In genomic region chr19:35135389-35135909, GRCh38 we compare ENCODE assay signal across 9 cellular contexts. TPM values are rescaled to one million over a fixed set of nuclear protein-coding genes. Genes with fewer than 3 reads are reported as not detected.
A peak's percentile ranks its signal among the peaks of the same experiment; 100 is the strongest.
DNase-seq lines count a peak whose midpoint lies in the region; ATAC-seq, FAIRE-seq and TF ChIP-seq lines count a peak whose summit lies in the region.
"Had no signal": no experiment of that assay in that cellular context is flagged by ENCODE, and none has a peak within 500 bp of the region (broad histone marks: within the 10 kb centered on the region; RNA-seq: fewer than 3 reads in every experiment).

No MANE protein-coding gene starts in this region.

- no peak overlapping the region for H3K27ac ChIP-seq in neutrophil
- peak overlapping the region in 3 of 4 donors; percentile 39 to 87 (median 77) for H3K27ac ChIP-seq in upper lobe of left lung

- DNase-seq in COR-L47 (lab: John Stamatoyannopoulos, UW) (peak; percentile 48), HT-29 (ENCODE audit: low spot score) (peak; percentile 86), RKO (ENCODE audit: low spot score) (peak; percentile 60), frontal cortex (ENCODE audit: low spot score in 2 of 2) (peak; percentile 89 to 90), upper lobe of left lung (peak; percentile 73 to 84)
- peak; percentile 87 for DNase-seq in activated effector memory CD4-positive, alpha-beta T cell treated with anti-CD3 and anti-CD28 coated beads, Interleukin-2, amount 50 U/mL, for 16 hours

- H3K36me3 ChIP-seq in neutrophil, result no peaks in the 10 kb centered on the region
- no peaks in the 10 kb centered on the region for H3K36me3 ChIP-seq in upper lobe of left lung

- TF ChIP-seq POLR2A in upper lobe of left lung (IDR thresholded peaks at IDR 0.05), result no peak

- 0% methylated on average over 2 to 6 of the region's 7 CpGs for WGBS in upper lobe of left lung, 2 donors

- H3K27me3 ChIP-seq in neutrophil (peaks cover 5% of the 10 kb centered on the region), upper lobe of left lung (no peaks in the 10 kb centered on the region)

- H3K4me1 ChIP-seq in neutrophil (ENCODE audit: control insufficient read depth in 1 of 2, insufficient read depth in 1 of 2, low read depth in 1 of 2, low read length in 1 of 2) (peaks cover 9 to 23% of the 10 kb centered on the region in 2 experiments), upper lobe of left lung (peaks cover 4 to 13% (median 12%) of the 10 kb centered on the region in 4 donors)

- ATAC-seq in upper lobe of left lung (ENCODE audit: low FRiP score in 2 of 2) (peak; percentile 75 to 80), GM21367 (IDR thresholded peaks at IDR 0.05; ENCODE audit: unreplicated experiment) (no peak)

- TF ChIP-seq CTCF in neutrophil (IDR thresholded peaks at IDR 0.05), result peak; percentile 73
- TF ChIP-seq CTCF in upper lobe of left lung (IDR thresholded peaks at IDR 0.05), result peak; percentile 87 to 96 (median 92)

- H3K4me3 ChIP-seq in neutrophil (ENCODE audit: low read depth in 1 of 2, low read length in 1 of 2) (no peak overlapping the region), upper lobe of left lung (peak overlapping the region in 3 of 4 donors; percentile 9 to 32 (median 23))

- H3K9me3 ChIP-seq in neutrophil (no peaks in the 10 kb centered on the region), upper lobe of left lung (no peaks in the 10 kb centered on the region)

- no peak for FAIRE-seq in frontal cortex (lab: Jason Lieb, UNC)

- no peak for TF ChIP-seq EP300 in upper lobe of left lung (IDR thresholded peaks at IDR 0.05)

RNA-seq across cellular contexts. Expression of gene LGI4, which starts 0.6 kb away (rescaled TPM):
- not detected in 2 replicates for total RNA-seq in HT-29 (2014; rRNA removed; shearing (Covaris generic))
- 9.0 TPM for total RNA-seq in frontal cortex
- 10 to 100 TPM in 2 of 6 donors, 1 to 10 TPM in 4; 3.3 to 25.3 (median 7.1) TPM for total RNA-seq in upper lobe of left lung

RNA-seq across cellular contexts. Expression of gene FXYD1, which starts 3.2 kb away (rescaled TPM):
- not detected in 2 replicates for total RNA-seq in HT-29 (2014; rRNA removed; shearing (Covaris generic))
- total RNA-seq in frontal cortex, result not detected
- total RNA-seq in upper lobe of left lung, result 10 to 100 TPM in 4 of 6 donors, 1 to 10 TPM in 2; 3.8 to 64.9 (median 25.2) TPM
- total RNA-seq: T-helper 1 cell treated with Interleukin-12 subunit alpha and Interleukin-12 subunit beta and Interleukin-4 antibody, amounts not matched to agents 30 ng/mL and 1 ng/mL, for 36 hours had no signal

RNA-seq across cellular contexts. Expression of gene FXYD7, which starts 7.6 kb away (rescaled TPM):
- not detected in 2 replicates for total RNA-seq in HT-29 (2014; rRNA removed; shearing (Covaris generic))
- total RNA-seq in frontal cortex (10.6 TPM), upper lobe of left lung (under 1 TPM in 1 of 6 donors, not detected in 5; 0.34 TPM)

RNA-seq across cellular contexts. Expression of gene FXYD5, which starts 19.1 kb away (rescaled TPM):
- 46.4 and 48.2 TPM in 2 replicates for total RNA-seq in HT-29 (2014; rRNA removed; shearing (Covaris generic))
- total RNA-seq in frontal cortex (not detected), upper lobe of left lung (100 to 1,000 TPM in 2 of 6 donors, 10 to 100 TPM in 4; 40.4 to 153 (median 91.8) TPM)

RNA-seq across cellular contexts. Expression of gene FXYD3, which starts 19.8 kb away (rescaled TPM):
- 15.8 and 38.9 TPM in 2 replicates for total RNA-seq in HT-29 (2014; rRNA removed; shearing (Covaris generic))
- not detected for total RNA-seq in frontal cortex
- total RNA-seq in upper lobe of left lung, result 100 to 1,000 TPM in 5 of 6 donors, 10 to 100 TPM in 1; 94.3 to 236 (median 195) TPM
- total RNA-seq: T-helper 1 cell treated with Interleukin-12 subunit alpha and Interleukin-12 subunit beta and Interleukin-4 antibody, amounts not matched to agents 30 ng/mL and 1 ng/mL, for 36 hours had no signal

Comparison
In these comparisons a context has a peak if more than half of its experiments do, and no peak if none do; other contexts are left out.
1. H3K4me3 ChIP-seq: peak in upper lobe of left lung (3 of 4); none in neutrophil (0 of 2).
2. Peak in every context shown above with its lines, with median percentiles within 50 percentile points of each other: DNase-seq.